Comparison of ENCODE assay signal across 8 cellular contexts in the genomic region with DNA sequence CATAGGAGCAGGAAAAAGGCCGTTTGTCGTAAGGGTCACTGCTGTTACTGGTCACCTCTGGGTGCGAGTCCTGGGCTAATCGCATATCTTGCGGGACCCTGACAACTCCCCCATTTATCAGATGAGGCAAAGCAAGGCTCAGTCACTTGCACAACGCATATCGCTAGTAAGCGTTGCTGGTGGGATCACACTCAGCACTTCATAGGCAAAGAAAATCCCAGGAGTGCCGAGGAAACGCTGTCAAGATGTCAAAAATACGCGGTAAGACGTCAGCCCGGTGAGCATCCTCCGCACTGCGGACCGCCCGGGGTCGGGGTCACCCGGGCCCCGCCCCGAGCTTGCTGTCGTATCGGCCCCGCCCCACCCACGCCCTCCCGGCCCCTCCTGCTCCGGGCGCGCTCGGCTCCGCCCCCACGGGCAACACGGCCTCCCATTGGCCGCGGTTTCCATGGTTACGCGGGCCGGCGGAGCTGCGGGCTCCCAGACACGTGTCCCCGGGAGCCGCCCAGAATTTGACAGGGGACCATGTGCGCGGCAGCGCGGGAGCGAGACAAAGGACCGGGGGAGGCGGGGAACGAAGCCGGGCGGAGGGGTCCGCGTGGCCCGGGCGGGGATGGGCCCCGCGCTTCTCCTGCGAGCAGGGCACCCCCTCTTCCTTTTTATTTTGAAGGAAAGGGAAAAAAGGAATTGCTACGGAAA.
A peak's percentile ranks its signal among the peaks of the same experiment; 100 is the strongest.
DNase-seq lines count a peak whose midpoint lies in the region; ATAC-seq and TF ChIP-seq lines count a peak whose summit lies in the region.

No MANE protein-coding gene starts in this region.

- peak; percentile 99 for DNase-seq in AG20443 (ENCODE audit: low spot score)
- peak; percentile 16 for DNase-seq in HCEC 1CT
- peak; percentile 75 for DNase-seq in activated gamma-delta T cell treated with anti-CD3 and anti-CD28 coated beads, Interleukin-2, amount 50 U/mL, for 16 hours (ENCODE audit: low read depth)
- peak; percentile 93 for DNase-seq in fibroblast of villous mesenchyme (ENCODE audit: low read depth)
- peak; percentile 70 for DNase-seq in stimulated activated naive B cell treated with anti-CD40 and anti-IgM and Interleukin-4, amounts not matched to agents 10 μg/mL and 1 μg/mL and 100 μg/mL, for 72 hours
- DNase-seq in NCI-H1694 (lab: John Stamatoyannopoulos, UW) = no peak

- no peak for TF ChIP-seq RAD21 in neural cell (conservative IDR thresholded peaks at IDR 0.05)

- TF ChIP-seq EP300 in neural cell (conservative IDR thresholded peaks at IDR 0.05; ENCODE audit: poor library complexity, severe bottlenecking) = peak; percentile 25

- peaks cover 17 to 24% of the 10 kb centered on the region in 2 donors for H3K4me1 Mint-ChIP-seq in stimulated activated naive B cell treated with anti-CD40 and anti-IgM and Interleukin-4, amounts not matched to agents 10 μg/mL and 1 μg/mL and 100 μg/mL, for 72 hours

- TF ChIP-seq CTCF in fibroblast of villous mesenchyme (IDR thresholded peaks at IDR 0.05; ENCODE audit: insufficient read depth, low read depth, low read length) (no peak), neural cell (IDR thresholded peaks at IDR 0.05; ENCODE audit: poor library complexity, severe bottlenecking) (no peak)

- H3K36me3 Mint-ChIP-seq in stimulated activated naive B cell treated with anti-CD40 and anti-IgM and Interleukin-4, amounts not matched to agents 10 μg/mL and 1 μg/mL and 100 μg/mL, for 72 hours = no peaks in the 10 kb centered on the region

- H3K9me3 ChIP-seq in neural cell (ENCODE audit: low read length) = no peaks in the 10 kb centered on the region

- H3K9me3 Mint-ChIP-seq in stimulated activated naive B cell treated with anti-CD40 and anti-IgM and Interleukin-4, amounts not matched to agents 10 μg/mL and 1 μg/mL and 100 μg/mL, for 72 hours = no peaks in the 10 kb centered on the region

- H3K36me3 ChIP-seq in neural cell (ENCODE audit: insufficient read depth, low read length) = no peaks in the 10 kb centered on the region

- H3K27me3 Mint-ChIP-seq in stimulated activated naive B cell treated with anti-CD40 and anti-IgM and Interleukin-4, amounts not matched to agents 10 μg/mL and 1 μg/mL and 100 μg/mL, for 72 hours = peaks cover 72 to 90% of the 10 kb centered on the region in 2 donors

- no peaks in the 10 kb centered on the region for H3F3A ChIP-seq in neural cell (ENCODE audit: insufficient read depth, low read length, poor library complexity, severe bottlenecking)

- no peak overlapping the region for H3K4me2 ChIP-seq in neural cell (ENCODE audit: low read length)

- no peak overlapping the region for H3K27ac Mint-ChIP-seq in stimulated activated naive B cell treated with anti-CD40 and anti-IgM and Interleukin-4, amounts not matched to agents 10 μg/mL and 1 μg/mL and 100 μg/mL, for 72 hours

- peak; percentile 87 to 91 for ATAC-seq in stimulated activated naive B cell treated with anti-CD40 and anti-IgM and Interleukin-4, amounts not matched to agents 10 μg/mL and 1 μg/mL and 100 μg/mL, for 72 hours (replicated peaks)

- no peaks in the 10 kb centered on the region for H3K27me3 ChIP-seq in neural cell (ENCODE audit: insufficient read depth, low read depth, low read length)

- H3K4me3 ChIP-seq in fibroblast of villous mesenchyme (ENCODE audit: low read depth, low read length) = peak overlapping the region; percentile 37
- peak overlapping the region; percentile 55 for H3K4me3 ChIP-seq in neural cell (ENCODE audit: low read length)

- no peak overlapping the region for H2AFZ ChIP-seq in neural cell (ENCODE audit: low read depth, low read length)

- H3K9me2 ChIP-seq in neural cell (ENCODE audit: insufficient read depth, low read length) = no peaks in the 10 kb centered on the region

- no peaks in the 10 kb centered on the region for H4K20me1 ChIP-seq in neural cell (ENCODE audit: insufficient read depth)

- peak overlapping the region; percentile 25 for H3K9ac ChIP-seq in neural cell (ENCODE audit: low read length)

- H3K79me2 ChIP-seq in neural cell (replicated peaks; ENCODE audit: insufficient read depth, low read length) = no peaks in the 10 kb centered on the region

- H3K4me3 Mint-ChIP-seq in stimulated activated naive B cell treated with anti-CD40 and anti-IgM and Interleukin-4, amounts not matched to agents 10 μg/mL and 1 μg/mL and 100 μg/mL, for 72 hours = peak overlapping the region; percentile 60 to 66

- no peak overlapping the region for H3K27ac ChIP-seq in neural cell (ENCODE audit: low read length)

TF ChIP-seq in PFSK-1, 5 proteins besides CTCF, POLR2A, EP300 and RAD21:
- TF ChIP-seq TAF1 (IDR thresholded peaks at IDR 0.05; ENCODE audit: borderline replicate concordance, insufficient read depth, low read length) = no peak
- TF ChIP-seq FOXP2 (optimal IDR thresholded peaks at IDR 0.05; ENCODE audit: borderline replicate concordance, extremely low read depth, extremely low read length, insufficient read depth) = no peak
- TF ChIP-seq REST (IDR thresholded peaks at IDR 0.05; ENCODE audit: insufficient read depth in 1 of 2, low read depth in 2 of 2, low read length in 2 of 2) = no peak
- TF ChIP-seq SIN3A (IDR thresholded peaks at IDR 0.05; ENCODE audit: borderline replicate concordance, insufficient read depth, low read length) = peak; percentile 79; the same call in 1 of the 2 replicates
- TF ChIP-seq POLR2AphosphoS5 (IDR thresholded peaks at IDR 0.05; ENCODE audit: low read depth, low read length) = no peak

TF ChIP-seq in neural cell, 6 proteins besides CTCF, POLR2A, EP300 and RAD21:
- peak; percentile 39 for TF ChIP-seq REST (IDR thresholded peaks at IDR 0.05; ENCODE audit: borderline replicate concordance)
- peak; percentile 88 for TF ChIP-seq MXI1 (conservative IDR thresholded peaks at IDR 0.05; ENCODE audit: poor library complexity, severe bottlenecking)
- TF ChIP-seq EZH2 (IDR thresholded peaks at IDR 0.05; ENCODE audit: borderline replicate concordance, insufficient read depth, low read length, poor library complexity, severe bottlenecking) = no peak
